Comparison of ENCODE assay signal across 20 cellular contexts in genomic region chr1:164575356-164575755, GRCh38.
DNase-seq lines count a peak whose midpoint lies in the region.
"Had no signal": no experiment of that assay in that cellular context is flagged by ENCODE, and none has a peak within 500 bp of the region (broad histone marks: within the 10 kb centered on the region; RNA-seq: fewer than 3 reads in every experiment).

No MANE protein-coding gene starts in this region.

- H3K9ac ChIP-seq in iPS-15b (ENCODE audit: low read depth, low read length) (no peak overlapping the region), rectal smooth muscle tissue (ENCODE audit: low read length) (no peak overlapping the region)

- H3K4me1 ChIP-seq in iPS-15b (ENCODE audit: control insufficient read depth, insufficient read depth, low read length) (peaks cover 45% of the 10 kb centered on the region), rectal smooth muscle tissue (ENCODE audit: control insufficient read depth, insufficient read depth, low read length) (peaks cover 47% of the 10 kb centered on the region)

- peak; percentile 46 for DNase-seq in ELF-1 (ENCODE audit: low read depth, low spot score)
- DNase-seq in NCI-H69 (lab: John Stamatoyannopoulos, UW) = peak; percentile 73
- DNase-seq in caudate nucleus (lab: John Stamatoyannopoulos, UW) = no peak
- no peak for DNase-seq in NCI-H1105 (lab: John Stamatoyannopoulos, UW)
- DNase-seq in middle frontal gyrus (ENCODE audit: extremely low spot score, low spot score) = no peak
- no peak for DNase-seq in NCI-H1092 (lab: John Stamatoyannopoulos, UW)
- DNase-seq: activated CD4-positive, alpha-beta T cell treated with anti-CD3 and anti-CD28 coated beads, Interleukin-2, amount 10 ng/mL, durations not matched to agents 7 days and 5 days; Calu3; effector memory CD4-positive, alpha-beta T cell; EL; esophagus squamous epithelium; NCI-H1436 treated with DMSO at 0.1 percent for 48 hours; NCI-H748 treated with DMSO at 0.1 percent for 48 hours; OCI-M1; posterior cingulate gyrus; stimulated activated CD4-positive, alpha-beta T cell treated with anti-CD3 and anti-CD28 coated beads, Interleukin-2, amount 100 ng/mL, for 48 hours; stimulated activated naive CD4-positive, alpha-beta T cell treated with Interleukin-2 at 50 U/mL for 16 hours had no signal

- no peaks in the 10 kb centered on the region for H3K9me3 ChIP-seq in iPS-15b (ENCODE audit: control insufficient read depth, insufficient read depth, low read length)
- H3K9me3 ChIP-seq: esophagus squamous epithelium had no signal

- H3K27ac ChIP-seq in rectal smooth muscle tissue (ENCODE audit: low read depth, low read length) (peak overlapping the region; percentile 89), caudate nucleus (ENCODE audit: low read depth, low read length) (no peak overlapping the region)
- H3K27ac ChIP-seq: skin epidermis had no signal

- H3K27me3 ChIP-seq in iPS-15b (ENCODE audit: control insufficient read depth, insufficient read depth, low read length) (no peaks in the 10 kb centered on the region), rectal smooth muscle tissue (ENCODE audit: control insufficient read depth, insufficient read depth, low read length) (no peaks in the 10 kb centered on the region)
- H3K27me3 ChIP-seq: esophagus squamous epithelium had no signal

- H3K36me3 ChIP-seq in iPS-15b (ENCODE audit: control insufficient read depth, insufficient read depth, low read length) (no peaks in the 10 kb centered on the region), rectal smooth muscle tissue (ENCODE audit: control insufficient read depth, insufficient read depth, low read length) (no peaks in the 10 kb centered on the region)

- H3K4me3 ChIP-seq in iPS-15b (ENCODE audit: low read depth, low read length) = peak overlapping the region; percentile 59
- H3K4me3 ChIP-seq in rectal smooth muscle tissue (ENCODE audit: low read length) = peak overlapping the region; percentile 27
- H3K4me3 ChIP-seq: skin epidermis had no signal

Comparison
In these comparisons a context has a peak if more than half of its experiments do, and no peak if none do; other contexts are left out.
1. DNase-seq: peak in ELF-1 (single experiment) and NCI-H69 (single experiment); none in caudate nucleus (0 of 61), NCI-H1105 (single experiment), middle frontal gyrus (single experiment) and NCI-H1092 (single experiment).